ENCODE assay signal across 22 cellular contexts in the genomic region with DNA sequence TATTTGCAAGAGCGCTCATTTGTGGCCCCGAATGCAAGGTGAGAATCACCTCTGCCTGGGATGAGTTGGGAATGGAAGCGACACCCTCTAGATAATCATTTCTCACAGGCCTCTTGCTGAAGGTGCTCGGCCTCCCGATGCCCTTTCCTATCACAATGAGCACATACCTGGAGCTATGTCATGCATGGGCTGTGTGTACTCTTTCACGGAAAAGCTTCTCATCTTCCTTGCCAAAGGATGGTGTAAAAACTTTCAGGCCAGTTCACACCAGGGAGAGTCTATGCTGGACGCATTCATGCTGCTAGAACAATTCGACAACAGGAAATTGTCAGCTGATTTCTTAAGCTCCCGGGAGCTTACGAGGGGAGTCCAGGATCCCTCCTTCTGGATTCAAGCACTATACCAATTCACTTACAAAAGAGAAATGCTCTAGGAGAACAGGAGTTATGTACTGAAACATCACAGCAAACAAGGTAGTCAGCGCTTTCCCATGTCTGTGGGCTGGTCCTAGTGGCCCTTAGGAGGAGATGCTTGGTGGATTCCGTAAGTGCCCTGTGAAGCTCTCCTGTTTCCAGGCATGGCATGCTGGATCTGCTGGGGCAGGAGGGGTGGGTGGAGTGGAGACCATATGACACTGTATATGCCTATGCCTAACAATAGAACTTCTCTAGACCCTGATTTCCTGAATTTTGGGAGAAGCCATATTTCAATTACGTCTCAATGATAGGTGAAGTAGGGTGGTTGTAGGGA.
"Had no signal": no experiment of that assay in that cellular context is flagged by ENCODE, and none has a peak within 500 bp of the region (broad histone marks: within the 10 kb centered on the region; RNA-seq: fewer than 3 reads in every experiment).

No MANE protein-coding gene starts in this region.

- H3K4me1 Mint-ChIP-seq: activated naive CD4-positive, alpha-beta T cell treated with anti-CD3 and anti-CD28 coated beads, Interleukin-2, amount 10 ng/mL, durations not matched to agents 7 days and 5 days; activated naive CD8-positive, alpha-beta T cell treated with anti-CD3 and anti-CD28 coated beads for 36 hours had no signal

- H3K4me3 Mint-ChIP-seq: activated CD8-positive, alpha-beta T cell treated with anti-CD3 and anti-CD28 coated beads for 36 hours; activated naive CD4-positive, alpha-beta T cell treated with anti-CD3 and anti-CD28 coated beads, Interleukin-2, amount 10 ng/mL, durations not matched to agents 7 days and 5 days; activated naive CD8-positive, alpha-beta T cell treated with anti-CD3 and anti-CD28 coated beads for 36 hours; activated T-cell treated with anti-CD3 and anti-CD28 coated beads, Interleukin-2, amount 50 U/mL, for 72 hours had no signal

- H3K36me3 Mint-ChIP-seq: activated naive CD4-positive, alpha-beta T cell treated with anti-CD3 and anti-CD28 coated beads, Interleukin-2, amount 10 ng/mL, durations not matched to agents 7 days and 5 days; activated naive CD8-positive, alpha-beta T cell treated with anti-CD3 and anti-CD28 coated beads for 36 hours had no signal

- H3K27ac ChIP-seq: SK-N-MC, WERI-Rb-1 had no signal

- H3K36me3 ChIP-seq: WERI-Rb-1 had no signal

- DNase-seq: activated CD4-positive, alpha-beta T cell treated with anti-CD3 and anti-CD28 coated beads for 4 hours; activated CD8-positive, alpha-beta memory T cell treated with anti-CD3 and anti-CD28 coated beads, Interleukin-2, amount 50 U/mL, for 4 hours; activated CD8-positive, alpha-beta T cell treated with anti-CD3 and anti-CD28 coated beads for 36 hours; activated gamma-delta T cell treated with Interleukin-2 at 50 U/mL for 16 hours; activated naive CD4-positive, alpha-beta T cell treated with anti-CD3 and anti-CD28 coated beads, Interleukin-2, amount 10 ng/mL, durations not matched to agents 7 days and 5 days; activated naive CD8-positive, alpha-beta T cell treated with anti-CD3 and anti-CD28 coated beads for 36 hours; activated T-cell treated with anti-CD3 and anti-CD28 coated beads, Interleukin-2, amount 50 U/mL, for 72 hours; caudate nucleus; Kasumi-1; NCI-H1105 treated with DMSO at 0.1 percent for 48 hours; NCI-H1436 treated with DMSO at 0.1 percent for 48 hours; NCI-H2081; NCI-H510A treated with DMSO at 0.1 percent for 48 hours; NCI-H69; NK-92 treated with Interleukin-12 subunit alpha and Interleukin-12 subunit beta, amount 100 ng/mL, for 24 hours; OCI-M1; RPMI8226; T-helper 1 cell; WERI-Rb-1 had no signal

- H3K27ac Mint-ChIP-seq: activated CD8-positive, alpha-beta T cell treated with anti-CD3 and anti-CD28 coated beads for 36 hours; activated naive CD4-positive, alpha-beta T cell treated with anti-CD3 and anti-CD28 coated beads, Interleukin-2, amount 10 ng/mL, durations not matched to agents 7 days and 5 days; activated naive CD8-positive, alpha-beta T cell treated with anti-CD3 and anti-CD28 coated beads for 36 hours; activated T-cell treated with anti-CD3 and anti-CD28 coated beads, Interleukin-2, amount 50 U/mL, for 72 hours; activated T-helper 2 cell treated with anti-CD3 and anti-CD28 coated beads, Interferon-gamma antibody, Interleukin-2, Interleukin-4, amounts not matched to agents 10 μg/mL and 5 μg/mL and 100 μg/mL, durations not matched to agents 14 hours and 24 hours and 36 hours had no signal

- H3K9me3 Mint-ChIP-seq: activated CD8-positive, alpha-beta T cell treated with anti-CD3 and anti-CD28 coated beads for 36 hours; activated naive CD4-positive, alpha-beta T cell treated with anti-CD3 and anti-CD28 coated beads, Interleukin-2, amount 10 ng/mL, durations not matched to agents 7 days and 5 days; activated naive CD8-positive, alpha-beta T cell treated with anti-CD3 and anti-CD28 coated beads for 36 hours; activated T-helper 2 cell treated with anti-CD3 and anti-CD28 coated beads, Interferon-gamma antibody, Interleukin-2, Interleukin-4, amounts not matched to agents 10 μg/mL and 5 μg/mL and 100 μg/mL, durations not matched to agents 14 hours and 24 hours and 36 hours had no signal

- ATAC-seq: activated CD8-positive, alpha-beta T cell treated with anti-CD3 and anti-CD28 coated beads for 36 hours; activated T-cell treated with anti-CD3 and anti-CD28 coated beads, Interleukin-2, amount 50 U/mL, for 72 hours; Right ventricle myocardium inferior had no signal
